ENCODE assay signal across 23 cellular contexts in genomic region chr5:10046681-10047080, GRCh38.
DNase-seq lines count a peak whose midpoint lies in the region; ATAC-seq and TF ChIP-seq lines count a peak whose summit lies in the region.
"Had no signal": no experiment of that assay in that cellular context is flagged by ENCODE, and none has a peak within 500 bp of the region (broad histone marks: within the 10 kb centered on the region; RNA-seq: fewer than 3 reads in every experiment).

No MANE protein-coding gene starts in this region.

- ATAC-seq in GM23338: no peak
- peak; percentile 63 for ATAC-seq in WTC11
- no peak for ATAC-seq in HG02970 (IDR thresholded peaks at IDR 0.05; ENCODE audit: low FRiP score, unreplicated experiment)
- ATAC-seq in mucosa of descending colon: no peak
- ATAC-seq: PC-3 had no signal

- H3K79me2 ChIP-seq in GM23338 (replicated peaks; ENCODE audit: insufficient read depth): no peaks in the 10 kb centered on the region

- no peaks in the 10 kb centered on the region for H3K27me3 Mint-ChIP-seq in GM23338 (ENCODE audit: insufficient read depth, low read depth, poor library complexity)
- H3K27me3 Mint-ChIP-seq in WTC11 (ENCODE audit: low read depth): peaks cover 5% of the 10 kb centered on the region; the same call in 1 of the 2 replicates
- H3K27me3 Mint-ChIP-seq: B cell, IgD-negative memory B cell had no signal

- H3K9me3 ChIP-seq in testis (no peaks in the 10 kb centered on the region), mucosa of descending colon (peaks cover 5% of the 10 kb centered on the region)
- H3K9me3 ChIP-seq: HAP-1 had no signal

- 69 to 72% methylated on average over 7 of the region's 7 CpGs for WGBS in testis, 2 donors

- no peak for DNase-seq in GM23338 (ENCODE audit: low spot score)
- DNase-seq in WTC11 (ENCODE audit: low spot score): no peak
- DNase-seq in myocyte (ENCODE audit: low read depth): peak; percentile 48
- no peak for DNase-seq in testis
- DNase-seq in HuH-7.5 (ENCODE audit: low spot score): no peak
- no peak for DNase-seq in mucosa of descending colon
- DNase-seq: GDM1, MM.1S, NCI-H1092 treated with DMSO at 0.1 percent for 48 hours, NCI-H146, NCI-H2029 treated with DMSO at 0.1 percent for 48 hours, NCI-H446 treated with DMSO at 0.1 percent for 48 hours, NCI-H526 treated with DMSO at 0.1 percent for 48 hours, PC-3, SHP77, SW 1271 had no signal

- CTCF ChIA-PET in WTC11 (lab: Charles Lee): interaction anchor here (0.9 to 2.3 kb wide), 2 partner anchors 16 to 155 kb away, joined by 4 to 12 read pairs; no protein-coding TSS in a partner anchor

- no peak overlapping the region for H3K4me3 Mint-ChIP-seq in GM23338
- no peak overlapping the region for H3K4me3 Mint-ChIP-seq in WTC11
- H3K4me3 Mint-ChIP-seq: B cell, CD14-positive monocyte, IgD-negative memory B cell had no signal

- intact Hi-C loops in testis (cut with DNase I; ENCODE audit: low total_unique reads) (no loop called here), mucosa of descending colon (cut with DNase I, micrococcal nuclease) (no loop called here)

- no peak overlapping the region for H3K27ac Mint-ChIP-seq in GM23338
- H3K27ac Mint-ChIP-seq in WTC11: no peak overlapping the region
- H3K27ac Mint-ChIP-seq: B cell, CD14-positive monocyte, IgD-negative memory B cell had no signal

- TF ChIP-seq CTCF in GM23338 (conservative IDR thresholded peaks at IDR 0.05; ENCODE audit: low read depth in 2 of 2) (no peak), WTC11 (IDR thresholded peaks at IDR 0.05) (no peak), testis (IDR thresholded peaks at IDR 0.05) (no peak), mucosa of descending colon (IDR thresholded peaks at IDR 0.05) (no peak)

- H3K4me1 Mint-ChIP-seq in GM23338 (peaks cover 8% of the 10 kb centered on the region), WTC11 (peaks cover 11% of the 10 kb centered on the region)
- H3K4me1 Mint-ChIP-seq: B cell, CD14-positive monocyte, IgD-negative memory B cell had no signal

- no peaks in the 10 kb centered on the region for H3F3A ChIP-seq in GM23338 (replicated peaks; ENCODE audit: low read depth)

- H2AFZ ChIP-seq in GM23338: peak overlapping the region; percentile 38; the same call in 1 of the 2 replicates

- no peak for TF ChIP-seq POLR2A in testis (IDR thresholded peaks at IDR 0.05)

- H3K4me3 ChIP-seq in GM23338 (no peak overlapping the region), testis (no peak overlapping the region), mucosa of descending colon (no peak overlapping the region)
- H3K4me3 ChIP-seq: HAP-1, SK-N-MC had no signal

- peaks cover 26% of the 10 kb centered on the region for H3K9me2 ChIP-seq in GM23338 (ENCODE audit: insufficient read depth)

- POLR2A ChIA-PET in WTC11 (lab: Charles Lee): no interaction called here

- H3K36me3 ChIP-seq in GM23338 (ENCODE audit: insufficient read depth): peaks cover 9% of the 10 kb centered on the region; the same call in 1 of the 2 replicates
- no peaks in the 10 kb centered on the region for H3K36me3 ChIP-seq in testis (ENCODE audit: low read depth, missing control alignments)
- H3K36me3 ChIP-seq in mucosa of descending colon (ENCODE audit: low read depth): no peaks in the 10 kb centered on the region
- H3K36me3 ChIP-seq: HAP-1 had no signal

- TF ChIP-seq EP300 in Ishikawa (IDR thresholded peaks at IDR 0.05; ENCODE audit: borderline replicate concordance): no peak

- peaks cover 25% of the 10 kb centered on the region for H3K9me3 Mint-ChIP-seq in GM23338
- H3K9me3 Mint-ChIP-seq in WTC11: peaks cover 39% of the 10 kb centered on the region

- peaks cover 26% of the 10 kb centered on the region for H3K36me3 Mint-ChIP-seq in GM23338 (ENCODE audit: low read depth)
- peaks cover 38% of the 10 kb centered on the region for H3K36me3 Mint-ChIP-seq in WTC11
- H3K36me3 Mint-ChIP-seq: CD14-positive monocyte had no signal

- TF ChIP-seq RAD21 in Ishikawa (IDR thresholded peaks at IDR 0.05; ENCODE audit: low read depth): no peak

- no peaks in the 10 kb centered on the region for H3K27me3 ChIP-seq in GM23338 (ENCODE audit: insufficient read depth)
- no peaks in the 10 kb centered on the region for H3K27me3 ChIP-seq in testis

- H3K4me1 ChIP-seq in GM23338 (ENCODE audit: insufficient read depth) (no peaks in the 10 kb centered on the region; the same call in 1 of the 2 replicates), testis (no peaks in the 10 kb centered on the region), mucosa of descending colon (ENCODE audit: low read depth) (no peaks in the 10 kb centered on the region)
- H3K4me1 ChIP-seq: HAP-1 had no signal

- H3K27ac ChIP-seq in GM23338 (ENCODE audit: low read depth): no peak overlapping the region
- H3K27ac ChIP-seq in testis: no peak overlapping the region
- H3K27ac ChIP-seq: SK-N-MC had no signal

- no peaks in the 10 kb centered on the region for H4K20me1 ChIP-seq in GM23338 (replicated peaks; ENCODE audit: insufficient read depth)

- no peak overlapping the region for H3K4me2 ChIP-seq in GM23338

TF ChIP-seq in GM23338, 12 proteins besides CTCF, POLR2A, EP300 and RAD21 (continues in another document):
- TF ChIP-seq ZNF331 (CRISPR knock-in tag; IDR thresholded peaks at IDR 0.05; ENCODE audit: low read depth) (no peak), CREB1 (CRISPR knock-in tag; IDR thresholded peaks at IDR 0.05; ENCODE audit: low read depth) (no peak)

TF ChIP-seq in Ishikawa, 13 proteins besides CTCF, POLR2A, EP300 and RAD21:
- TF ChIP-seq TCF12 (IDR thresholded peaks at IDR 0.05; ENCODE audit: low read depth): no peak
- TF ChIP-seq FOXM1 (IDR thresholded peaks at IDR 0.05; ENCODE audit: borderline replicate concordance, low read depth): no peak
- no peak for TF ChIP-seq CEBPB (IDR thresholded peaks at IDR 0.05)
- no peak for TF ChIP-seq MAX (IDR thresholded peaks at IDR 0.05)
- TF ChIP-seq, protein P1, sequence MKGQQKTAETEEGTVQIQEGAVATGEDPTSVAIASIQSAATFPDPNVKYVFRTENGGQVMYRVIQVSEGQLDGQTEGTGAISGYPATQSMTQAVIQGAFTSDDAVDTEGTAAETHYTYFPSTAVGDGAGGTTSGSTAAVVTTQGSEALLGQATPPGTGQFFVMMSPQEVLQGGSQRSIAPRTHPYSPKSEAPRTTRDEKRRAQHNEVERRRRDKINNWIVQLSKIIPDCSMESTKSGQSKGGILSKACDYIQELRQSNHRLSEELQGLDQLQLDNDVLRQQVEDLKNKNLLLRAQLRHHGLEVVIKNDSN (IDR thresholded peaks at IDR 0.05): 0 out of 2 replicates have a peak, but pooled peaks have one; percentile 33

TF ChIP-seq in WTC11, 78 proteins besides CTCF, POLR2A, EP300 and RAD21:
- TF ChIP-seq USF2 (CRISPR knock-in tag; IDR thresholded peaks at IDR 0.05): peak; percentile 79
- no peak for TF ChIP-seq MLX (CRISPR knock-in tag; IDR thresholded peaks at IDR 0.05)
- TF ChIP-seq JUN (CRISPR knock-in tag; IDR thresholded peaks at IDR 0.05): no peak
- TF ChIP-seq, protein P1 (CRISPR knock-in tag; IDR thresholded peaks at IDR 0.05): peak; percentile 43; the same call in 1 of the 2 replicates
- TF ChIP-seq ZBTB43 (CRISPR knock-in tag; IDR thresholded peaks at IDR 0.05): no peak
- TF ChIP-seq SP1 (CRISPR knock-in tag; conservative IDR thresholded peaks at IDR 0.05): 0 out of 2 replicates have a peak, but pooled peaks have one; percentile 19
TF ChIP-seq in WTC11: peak in this region for 3.
